ENCODE assay signal across 20 cellular contexts in the genomic region with DNA sequence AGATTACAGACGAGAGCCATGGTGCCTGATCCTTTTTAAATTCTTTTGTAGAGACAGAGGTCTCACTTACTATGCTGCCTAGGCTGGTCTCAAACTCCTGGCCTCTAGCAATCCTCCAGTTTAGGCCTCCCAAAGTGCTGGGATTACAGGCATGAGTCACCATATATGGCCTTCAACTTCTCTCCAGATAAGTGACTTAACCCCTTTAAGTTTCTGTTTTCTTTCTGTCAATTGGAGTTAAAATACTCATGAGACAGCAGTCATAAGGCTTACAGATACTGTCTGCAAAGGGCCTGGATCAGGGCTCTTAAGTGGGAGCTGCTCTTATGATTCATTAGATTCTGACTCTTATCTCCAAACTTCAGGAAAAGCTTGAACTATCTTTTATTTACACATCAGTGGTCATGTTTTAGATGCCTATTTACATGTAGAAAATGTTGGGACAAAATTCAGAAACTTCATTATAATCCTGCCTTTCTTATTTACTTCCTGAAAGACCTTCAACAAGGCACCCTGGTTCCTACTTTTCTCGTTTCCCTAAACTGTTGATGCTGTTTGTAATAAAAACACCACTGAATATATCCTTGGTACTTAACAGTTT.
DNase-seq lines count a peak whose midpoint lies in the region; ATAC-seq and TF ChIP-seq lines count a peak whose summit lies in the region.
"Had no signal": no experiment of that assay in that cellular context is flagged by ENCODE, and none has a peak within 500 bp of the region (broad histone marks: within the 10 kb centered on the region; RNA-seq: fewer than 3 reads in every experiment).

No MANE protein-coding gene starts in this region.

- 87 to 94% (median 90%) methylated on average over 2 of the region's 2 CpGs for WGBS in heart left ventricle, 4 donors

- no peak for TF ChIP-seq POLR2A in heart left ventricle (IDR thresholded peaks at IDR 0.05)

- TF ChIP-seq CTCF in cardiac muscle cell (IDR thresholded peaks at IDR 0.05; ENCODE audit: low read depth, low read length) (no peak), heart left ventricle (IDR thresholded peaks at IDR 0.05) (no peak), fibroblast of the aortic adventitia (IDR thresholded peaks at IDR 0.05; ENCODE audit: insufficient read depth, low read length) (no peak)

- H3K4me1 ChIP-seq in cardiac muscle cell (ENCODE audit: low read depth) (peaks cover 13% of the 10 kb centered on the region), heart left ventricle (peaks cover 0 to 14% (median 9%) of the 10 kb centered on the region in 12 donors)

- DNase-seq in cardiac muscle cell (ENCODE audit: low read depth in 1 of 2, low spot score in 1 of 2) (peak in 1 of 2 donors; percentile 38), heart left ventricle (no peak), fibroblast of the aortic adventitia (ENCODE audit: low read depth) (peak; percentile 41), stromal cell of bone marrow (ENCODE audit: low read depth) (peak; percentile 13), DMS 273 (lab: John Stamatoyannopoulos, UW; ENCODE audit: unreplicated experiment) (no peak), NCI-H2196 (lab: John Stamatoyannopoulos, UW; ENCODE audit: unreplicated experiment) (no peak)
- DNase-seq: 8988T; activated CD4-positive, alpha-beta T cell treated with anti-CD3 and anti-CD28 coated beads, Interleukin-2, amount 10 ng/mL, durations not matched to agents 7 days and 5 days; DMS 273 treated with DMSO at 0.1 percent for 48 hours; effector CD4-positive, alpha-beta T cell; KBM-7; naive thymus-derived CD8-positive, alpha-beta T cell; NCI-H2029 treated with DMSO at 0.1 percent for 48 hours; NCI-H510A; stimulated activated CD4-positive, alpha-beta T cell treated with anti-CD3 and anti-CD28 coated beads, Interleukin-4, amount 100 ng/mL, for 1 hour; T-cell had no signal

- no peaks in the 10 kb centered on the region for H3K27me3 ChIP-seq in cardiac muscle cell
- no peaks in the 10 kb centered on the region for H3K27me3 ChIP-seq in heart left ventricle
- H3K27me3 ChIP-seq: BLaER1 treated with 17β-estradiol and CSF1 and Interleukin-3, amounts not matched to agents 10 nM and 100 nM had no signal

- H3K9me3 ChIP-seq in cardiac muscle cell (ENCODE audit: low read depth) (no peaks in the 10 kb centered on the region), heart left ventricle (no peaks in the 10 kb centered on the region)

- intact Hi-C loops in heart left ventricle (cut with DNase I) = loop anchor here in 2 of 10 donors (10.0 kb wide), 1 partner anchor 271 kb away; a partner anchor contains a TSS

- H3K4me3 ChIP-seq in cardiac muscle cell (no peak overlapping the region), heart left ventricle (no peak overlapping the region), fibroblast of the aortic adventitia (ENCODE audit: low read depth, low read length) (no peak overlapping the region)
- H3K4me3 ChIP-seq: BLaER1 treated with 17β-estradiol and CSF1 and Interleukin-3, amounts not matched to agents 10 nM and 100 nM had no signal

- H3K27ac ChIP-seq in cardiac muscle cell (peak overlapping the region; percentile 42), heart left ventricle (no peak overlapping the region)

- no peaks in the 10 kb centered on the region for H3K36me3 ChIP-seq in cardiac muscle cell
- H3K36me3 ChIP-seq in heart left ventricle = no peaks in the 10 kb centered on the region
- H3K36me3 ChIP-seq: BLaER1 treated with 17β-estradiol and CSF1 and Interleukin-3, amounts not matched to agents 10 nM and 100 nM had no signal

- ATAC-seq in heart left ventricle = no peak
- ATAC-seq in SK-N-SH treated with all-trans-retinoic acid at 6 μM for 48 hours = peak; percentile 34; the same call in 2 of the 3 replicates
- ATAC-seq in GM21529 (IDR thresholded peaks at IDR 0.05; ENCODE audit: unreplicated experiment) = no peak
- ATAC-seq: esophagus mucosa; naive thymus-derived CD8-positive, alpha-beta T cell; T-cell had no signal

TF ChIP-seq in SK-N-SH treated with all-trans-retinoic acid at 6 μM for 48 hours, 23 proteins besides CTCF, POLR2A, EP300 and RAD21:
- TF ChIP-seq, protein P1, sequence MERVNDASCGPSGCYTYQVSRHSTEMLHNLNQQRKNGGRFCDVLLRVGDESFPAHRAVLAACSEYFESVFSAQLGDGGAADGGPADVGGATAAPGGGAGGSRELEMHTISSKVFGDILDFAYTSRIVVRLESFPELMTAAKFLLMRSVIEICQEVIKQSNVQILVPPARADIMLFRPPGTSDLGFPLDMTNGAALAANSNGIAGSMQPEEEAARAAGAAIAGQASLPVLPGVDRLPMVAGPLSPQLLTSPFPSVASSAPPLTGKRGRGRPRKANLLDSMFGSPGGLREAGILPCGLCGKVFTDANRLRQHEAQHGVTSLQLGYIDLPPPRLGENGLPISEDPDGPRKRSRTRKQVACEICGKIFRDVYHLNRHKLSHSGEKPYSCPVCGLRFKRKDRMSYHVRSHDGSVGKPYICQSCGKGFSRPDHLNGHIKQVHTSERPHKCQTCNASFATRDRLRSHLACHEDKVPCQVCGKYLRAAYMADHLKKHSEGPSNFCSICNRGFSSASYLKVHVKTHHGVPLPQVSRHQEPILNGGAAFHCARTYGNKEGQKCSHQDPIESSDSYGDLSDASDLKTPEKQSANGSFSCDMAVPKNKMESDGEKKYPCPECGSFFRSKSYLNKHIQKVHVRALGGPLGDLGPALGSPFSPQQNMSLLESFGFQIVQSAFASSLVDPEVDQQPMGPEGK (CRISPR knock-in tag; IDR thresholded peaks at IDR 0.05; ENCODE audit: borderline replicate concordance) = no peak
- peak; percentile 50 for TF ChIP-seq ISL1 (CRISPR knock-in tag; IDR thresholded peaks at IDR 0.05)

Comparison
In these comparisons a context has a peak if more than half of its experiments do, and no peak if none do; other contexts are left out.
1. DNase-seq: peak in fibroblast of the aortic adventitia (single experiment) and stromal cell of bone marrow (single experiment); none in heart left ventricle (0 of 5), DMS 273 (single experiment) and NCI-H2196 (single experiment).